Comparison of ENCODE assay signal across 20 cellular contexts in the genomic region with DNA sequence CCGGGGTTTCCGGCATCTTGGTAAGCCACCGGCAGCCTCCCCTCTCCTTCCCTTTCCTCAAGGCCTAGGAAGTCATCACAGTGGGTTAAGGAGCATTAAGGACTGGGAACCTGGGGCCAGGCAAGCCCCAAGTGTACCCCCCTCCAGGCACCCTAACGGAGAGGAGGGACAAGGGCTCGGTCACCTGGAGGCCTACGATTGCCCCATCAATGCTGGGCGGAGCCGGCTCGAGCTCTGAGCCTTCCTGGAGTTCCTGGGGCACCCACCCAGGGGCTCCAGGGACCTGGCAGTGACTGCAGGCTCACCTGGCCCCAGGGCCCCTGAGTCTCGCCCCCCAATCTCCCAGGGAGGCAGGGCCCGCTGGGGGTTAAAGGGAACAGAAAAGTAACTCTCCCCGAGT. TPM values are rescaled to one million over a fixed set of nuclear protein-coding genes. Genes with fewer than 3 reads are reported as not detected.
DNase-seq lines count a peak whose midpoint lies in the region; ATAC-seq, FAIRE-seq and TF ChIP-seq lines count a peak whose summit lies in the region.
"Had no signal": no experiment of that assay in that cellular context is flagged by ENCODE, and none has a peak within 500 bp of the region (broad histone marks: within the 10 kb centered on the region; RNA-seq: fewer than 3 reads in every experiment).

No MANE protein-coding gene starts in this region.

- peak overlapping the region; percentile 33 to 78; a peak in 3 of 6 replicates for H3K27ac ChIP-seq in A549
- H3K27ac ChIP-seq in endodermal cell (ENCODE audit: low read depth, low read length), result no peak overlapping the region
- H3K27ac ChIP-seq: 22Rv1, C4-2B had no signal

- no peak overlapping the region for H3K4me2 ChIP-seq in A549

- no peak for FAIRE-seq in A549 (lab: Jason Lieb, UNC)
- FAIRE-seq: GM12878, GM18507, GM19239, H54, HepG2, HTR-8/SVneo had no signal

- TF ChIP-seq EP300 in A549 (IDR thresholded peaks at IDR 0.05), result no peak

- peaks cover 15% of the 10 kb centered on the region for H3K4me1 ChIP-seq in A549
- peaks cover 21% of the 10 kb centered on the region for H3K4me1 ChIP-seq in NT2/D1 (ENCODE audit: insufficient read depth, insufficient read length)
- no peaks in the 10 kb centered on the region for H3K4me1 ChIP-seq in endodermal cell (ENCODE audit: control insufficient read depth, insufficient read depth, low read length)

- ATAC-seq in A549 (no peak; a peak in 1 of 6 replicates), HG03520 (IDR thresholded peaks at IDR 0.05; ENCODE audit: unreplicated experiment) (no peak), GM18520 (IDR thresholded peaks at IDR 0.05; ENCODE audit: unreplicated experiment) (no peak)
- ATAC-seq: GM12878, HepG2 had no signal

- TF ChIP-seq CTCF in A549 (IDR thresholded peaks at IDR 0.05), result no peak
- TF ChIP-seq CTCF in endodermal cell (conservative IDR thresholded peaks at IDR 0.05), result no peak

- DNase-seq in A549 (ENCODE audit: low read depth in 1 of 2, low spot score in 1 of 2), result no peak
- DNase-seq in H7, result peak; percentile 75
- no peak for DNase-seq in NT2/D1 (ENCODE audit: low read depth, low spot score)
- DNase-seq in endodermal cell, result peak; percentile 69
- no peak for DNase-seq in activated CD8-positive, alpha-beta memory T cell treated with anti-CD3 and anti-CD28 coated beads, Interleukin-2, amount 50 U/mL, for 48 hours
- DNase-seq in activated T-cell treated with anti-CD3 and anti-CD28 coated beads, Interleukin-2, amount 50 U/mL, for 24 hours, result no peak
- DNase-seq: AML-193; CD4-positive, alpha-beta memory T cell; DMS79; HFFc6 had no signal

- TF ChIP-seq POLR2A in A549 (IDR thresholded peaks at IDR 0.05; ENCODE audit: low read length), result no peak

- H3K27me3 ChIP-seq in H7 (ENCODE audit: control insufficient read depth, insufficient read depth, low read length) (no peaks in the 10 kb centered on the region), NT2/D1 (ENCODE audit: insufficient read depth, insufficient read length) (no peaks in the 10 kb centered on the region), endodermal cell (ENCODE audit: control insufficient read depth, insufficient read depth, low read length, poor library complexity, severe bottlenecking) (no peaks in the 10 kb centered on the region)

- peak overlapping the region; percentile 21 for H3K9ac ChIP-seq in NT2/D1 (ENCODE audit: insufficient read length, low read depth)
- no peak overlapping the region for H3K9ac ChIP-seq in endodermal cell (ENCODE audit: extremely low read depth, low read length, poor library complexity, severe bottlenecking)

- CTCF ChIA-PET in A549 (lab: Yijun Ruan, JAX), result no interaction called here

- no peak overlapping the region for H3K4me3 ChIP-seq in A549
- no peak overlapping the region for H3K4me3 ChIP-seq in H7 (ENCODE audit: insufficient read depth, low read depth, low read length)
- no peak overlapping the region for H3K4me3 ChIP-seq in NT2/D1 (ENCODE audit: insufficient read length, low read depth)
- H3K4me3 ChIP-seq in endodermal cell (ENCODE audit: low read length), result no peak overlapping the region
- H3K4me3 ChIP-seq: GM12878 had no signal

- H3K36me3 ChIP-seq in H7 (replicated peaks; ENCODE audit: control insufficient read depth, insufficient read depth, low read length) (no peaks in the 10 kb centered on the region), NT2/D1 (ENCODE audit: insufficient read depth, insufficient read length, low read length) (no peaks in the 10 kb centered on the region), endodermal cell (ENCODE audit: control insufficient read depth, insufficient read depth, low read length) (no peaks in the 10 kb centered on the region)

- TF ChIP-seq RAD21 in A549 (conservative IDR thresholded peaks at IDR 0.05 in 1 of 2, IDR thresholded peaks at IDR 0.05 in 1 of 2), result no peak

- H3K9me3 Mint-ChIP-seq in endodermal cell, result no peaks in the 10 kb centered on the region
- H3K9me3 Mint-ChIP-seq in activated T-cell treated with anti-CD3 and anti-CD28 coated beads, Interleukin-2, amount 50 U/mL, for 24 hours, result no peaks in the 10 kb centered on the region
- H3K9me3 Mint-ChIP-seq: HFFc6 had no signal

- H3K4me3 Mint-ChIP-seq in endodermal cell, result no peak overlapping the region
- no peak overlapping the region for H3K4me3 Mint-ChIP-seq in activated T-cell treated with anti-CD3 and anti-CD28 coated beads, Interleukin-2, amount 50 U/mL, for 24 hours
- H3K4me3 Mint-ChIP-seq: CD4-positive, alpha-beta memory T cell; HFFc6 had no signal

- no peaks in the 10 kb centered on the region for H3K9me3 ChIP-seq in A549
- no peaks in the 10 kb centered on the region for H3K9me3 ChIP-seq in NT2/D1 (ENCODE audit: insufficient read depth, low read length)
- no peaks in the 10 kb centered on the region for H3K9me3 ChIP-seq in endodermal cell (ENCODE audit: control insufficient read depth, low read length)

- H3K27ac Mint-ChIP-seq in endodermal cell, result no peak overlapping the region
- H3K27ac Mint-ChIP-seq in activated T-cell treated with anti-CD3 and anti-CD28 coated beads, Interleukin-2, amount 50 U/mL, for 24 hours, result no peak overlapping the region
- H3K27ac Mint-ChIP-seq: CD4-positive, alpha-beta memory T cell; HFFc6 had no signal

- H3K4me1 Mint-ChIP-seq in endodermal cell, result peaks cover 15% of the 10 kb centered on the region
- H3K4me1 Mint-ChIP-seq in activated T-cell treated with anti-CD3 and anti-CD28 coated beads, Interleukin-2, amount 50 U/mL, for 24 hours (ENCODE audit: low read depth), result no peaks in the 10 kb centered on the region

- H3K36me3 Mint-ChIP-seq in endodermal cell (ENCODE audit: low read depth), result no peaks in the 10 kb centered on the region
- H3K36me3 Mint-ChIP-seq in activated T-cell treated with anti-CD3 and anti-CD28 coated beads, Interleukin-2, amount 50 U/mL, for 24 hours (ENCODE audit: low read depth), result no peaks in the 10 kb centered on the region
- H3K36me3 Mint-ChIP-seq: CD4-positive, alpha-beta memory T cell had no signal

- no peaks in the 10 kb centered on the region for H3K27me3 Mint-ChIP-seq in endodermal cell (ENCODE audit: insufficient read depth)
- peaks cover 48% of the 10 kb centered on the region for H3K27me3 Mint-ChIP-seq in activated T-cell treated with anti-CD3 and anti-CD28 coated beads, Interleukin-2, amount 50 U/mL, for 24 hours

- POLR2A ChIA-PET in A549 (lab: Yijun Ruan, JAX), result no interaction called here

- WGBS in A549 (ENCODE audit: missing lambda C conversion rate), result 81% methylated on average over 5 of the region's 12 CpGs
- 82 to 91% methylated on average over 9 to 12 of the region's 12 CpGs for WGBS in endodermal cell (ENCODE audit: insufficient coverage in 1 of 2, insufficient read length in 1 of 2), 2 experiments

TF ChIP-seq in A549, 52 proteins besides CTCF, POLR2A, EP300 and RAD21:
- TF ChIP-seq TFCP2L1 (CRISPR knock-in tag; IDR thresholded peaks at IDR 0.05) (no peak), MAFK (IDR thresholded peaks at IDR 0.05; ENCODE audit: partially characterized antibody) (no peak), EHF (CRISPR knock-in tag; IDR thresholded peaks at IDR 0.05) (no peak), KDM1A (IDR thresholded peaks at IDR 0.05; ENCODE audit: low read depth) (no peak), JUNB (IDR thresholded peaks at IDR 0.05) (no peak), TP53 (CRISPR knock-in tag; IDR thresholded peaks at IDR 0.05) (no peak)
- TF ChIP-seq, protein P1, sequence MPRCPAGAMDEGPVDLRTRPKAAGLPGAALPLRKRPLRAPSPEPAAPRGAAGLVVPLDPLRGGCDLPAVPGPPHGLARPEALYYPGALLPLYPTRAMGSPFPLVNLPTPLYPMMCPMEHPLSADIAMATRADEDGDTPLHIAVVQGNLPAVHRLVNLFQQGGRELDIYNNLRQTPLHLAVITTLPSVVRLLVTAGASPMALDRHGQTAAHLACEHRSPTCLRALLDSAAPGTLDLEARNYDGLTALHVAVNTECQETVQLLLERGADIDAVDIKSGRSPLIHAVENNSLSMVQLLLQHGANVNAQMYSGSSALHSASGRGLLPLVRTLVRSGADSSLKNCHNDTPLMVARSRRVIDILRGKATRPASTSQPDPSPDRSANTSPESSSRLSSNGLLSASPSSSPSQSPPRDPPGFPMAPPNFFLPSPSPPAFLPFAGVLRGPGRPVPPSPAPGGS (IDR thresholded peaks at IDR 0.05), result no peak
- TF ChIP-seq, protein P2, sequence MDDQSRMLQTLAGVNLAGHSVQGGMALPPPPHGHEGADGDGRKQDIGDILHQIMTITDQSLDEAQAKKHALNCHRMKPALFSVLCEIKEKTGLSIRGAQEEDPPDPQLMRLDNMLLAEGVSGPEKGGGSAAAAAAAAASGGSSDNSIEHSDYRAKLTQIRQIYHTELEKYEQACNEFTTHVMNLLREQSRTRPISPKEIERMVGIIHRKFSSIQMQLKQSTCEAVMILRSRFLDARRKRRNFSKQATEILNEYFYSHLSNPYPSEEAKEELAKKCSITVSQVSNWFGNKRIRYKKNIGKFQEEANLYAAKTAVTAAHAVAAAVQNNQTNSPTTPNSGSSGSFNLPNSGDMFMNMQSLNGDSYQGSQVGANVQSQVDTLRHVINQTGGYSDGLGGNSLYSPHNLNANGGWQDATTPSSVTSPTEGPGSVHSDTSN (IDR thresholded peaks at IDR 0.05), result no peak

RNA-seq across cellular contexts. Expression of a gene that starts 34.5 kb away (rescaled TPM):
- polyA plus RNA-seq in A549 (2011; rRNA removed) (304 and 326 TPM in 2 replicates), A549 (2017; fragmentation: RNase III; extraction: RNeasy Plus Mini Kit Qiagen cat#74134 plus additional on column Dnase treatment) (171 to 209 TPM (median 186 TPM) in 3 replicates)
- 308 and 354 TPM in 2 replicates for polyA plus RNA-seq in A549 (2012; cell fraction: cytosol; rRNA removed)
- 345 and 389 TPM in 2 replicates for polyA plus RNA-seq in A549 (2012; cell fraction: nucleus; rRNA removed)
- polyA minus RNA-seq in A549 (2011; rRNA and poly(A)+ RNA removed), result 301 and 399 TPM in 2 replicates
- 414 and 429 TPM in 2 replicates for total RNA-seq in H7 (2014; rRNA removed; shearing (Covaris generic))
- 100 to 1,000 TPM; 157 to 196 TPM for total RNA-seq in endodermal cell
- 158 TPM for polyA plus RNA-seq in endodermal cell (2013, experiment 1 of 2)
- 164 TPM for polyA plus RNA-seq in endodermal cell (2013, experiment 2 of 2)

RNA-seq across cellular contexts. Expression of a gene that starts 56.6 kb away (rescaled TPM):
- polyA plus RNA-seq in A549 (2011; rRNA removed) (5.7 and 7.2 TPM in 2 replicates), A549 (2017; fragmentation: RNase III; extraction: RNeasy Plus Mini Kit Qiagen cat#74134 plus additional on column Dnase treatment) (11.6 to 12.3 TPM (median 12.3 TPM) in 3 replicates)
- 7.8 and 11.3 TPM in 2 replicates for polyA plus RNA-seq in A549 (2012; cell fraction: cytosol; rRNA removed)
- polyA plus RNA-seq in A549 (2012; cell fraction: nucleus; rRNA removed), result 14.2 and 17.7 TPM in 2 replicates
- polyA minus RNA-seq in A549 (2011; rRNA and poly(A)+ RNA removed), result 9.8 and 12.2 TPM in 2 replicates
- 12.5 and 18.3 TPM in 2 replicates for total RNA-seq in H7 (2014; rRNA removed; shearing (Covaris generic))
- total RNA-seq in endodermal cell, result 10 to 100 TPM; 28.3 to 33.3 TPM
- polyA plus RNA-seq in endodermal cell (2013, experiment 1 of 2), result 18.0 TPM
- polyA plus RNA-seq in endodermal cell (2013, experiment 2 of 2), result 17.1 TPM

Comparison
In these comparisons a context has a peak if more than half of its experiments do, and no peak if none do; other contexts are left out.
1. DNase-seq: peak in H7 (single experiment) and endodermal cell (single experiment); none in A549 (0 of 2), NT2/D1 (single experiment), activated CD8-positive, alpha-beta memory T cell treated with anti-CD3 and anti-CD28 coated beads, Interleukin-2, amount 50 U/mL, for 48 hours (single experiment) and activated T-cell treated with anti-CD3 and anti-CD28 coated beads, Interleukin-2, amount 50 U/mL, for 24 hours (single experiment).